In the genomic region with DNA sequence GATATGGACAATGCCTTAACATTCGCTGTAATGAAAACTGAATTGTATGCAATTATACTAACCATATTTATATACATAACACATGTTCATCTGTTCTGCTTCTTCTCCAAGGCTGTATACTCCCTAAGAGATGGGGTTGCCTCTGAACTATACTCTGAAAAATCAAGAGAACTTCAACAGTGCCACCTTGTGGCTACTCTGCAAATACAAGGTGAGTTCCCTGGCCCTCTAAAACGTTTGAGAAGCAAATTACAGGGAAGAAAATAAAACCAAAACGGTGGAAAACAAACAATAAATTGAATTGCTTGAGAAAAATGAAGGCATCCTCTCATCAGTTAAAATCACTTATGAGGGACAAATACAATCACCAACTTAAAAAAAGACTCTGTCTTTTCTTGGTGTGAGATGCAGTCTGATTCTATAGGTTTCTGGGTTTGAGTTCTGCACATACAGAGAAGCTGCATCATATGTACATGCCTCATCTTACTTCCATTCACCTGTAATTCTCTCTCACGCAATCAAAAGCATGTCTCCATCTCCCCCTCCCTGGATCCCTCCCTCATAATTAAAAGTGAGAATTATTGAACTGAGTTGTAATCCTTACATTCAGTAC, we compare ENCODE assay signal across 8 cellular contexts.
A peak's percentile ranks its signal among the peaks of the same experiment; 100 is the strongest.
DNase-seq lines count a peak whose midpoint lies in the region; ATAC-seq, FAIRE-seq and TF ChIP-seq lines count a peak whose summit lies in the region.

No MANE protein-coding gene starts in this region.

- peaks cover 24% of the 10 kb centered on the region for H3K36me3 ChIP-seq in RWPE2 (ENCODE audit: low read depth)
- H3K36me3 ChIP-seq in astrocyte (ENCODE audit: insufficient read depth, low read length) = peaks cover 2% of the 10 kb centered on the region
- no peaks in the 10 kb centered on the region for H3K36me3 ChIP-seq in hepatocyte (replicated peaks; ENCODE audit: insufficient read depth, low read depth)

- H4K20me1 ChIP-seq in astrocyte (ENCODE audit: insufficient read depth, low read length) (peaks cover 94% of the 10 kb centered on the region), hepatocyte (ENCODE audit: insufficient read depth, poor library complexity, severe bottlenecking) (peaks cover 77% of the 10 kb centered on the region)

- no peaks in the 10 kb centered on the region for H3K9me2 ChIP-seq in hepatocyte (replicated peaks; ENCODE audit: insufficient read depth)

- H3K79me2 ChIP-seq in astrocyte (ENCODE audit: insufficient read depth, low read length) (peaks cover 47% of the 10 kb centered on the region), hepatocyte (peaks cover 77% of the 10 kb centered on the region)

- H3K27ac ChIP-seq in RWPE2 (ENCODE audit: poor library complexity, severe bottlenecking) = no peak overlapping the region
- H3K27ac ChIP-seq in astrocyte (ENCODE audit: low read depth, low read length) = no peak overlapping the region
- H3K27ac ChIP-seq in hepatocyte = no peak overlapping the region

- H3K4me3 ChIP-seq in RWPE2 (ENCODE audit: severe bottlenecking) (no peak overlapping the region), astrocyte (ENCODE audit: insufficient read depth, low read depth, low read length) (no peak overlapping the region), hepatocyte (no peak overlapping the region)

- H3K9me3 ChIP-seq in RWPE2 (ENCODE audit: severe bottlenecking) (no peaks in the 10 kb centered on the region), astrocyte (ENCODE audit: insufficient read depth, low read depth, low read length) (no peaks in the 10 kb centered on the region), hepatocyte (ENCODE audit: low read depth) (no peaks in the 10 kb centered on the region)

- 28% methylated on average over 4 of the region's 4 CpGs for WGBS in hepatocyte (ENCODE audit: low lambda C conversion rate, missing lambda C conversion rate)

- no peaks in the 10 kb centered on the region for H3K27me3 Mint-ChIP-seq in astrocyte (ENCODE audit: low read depth, unreplicated experiment)

- H3K9me3 Mint-ChIP-seq in astrocyte (ENCODE audit: unreplicated experiment) = no peaks in the 10 kb centered on the region

- FAIRE-seq in astrocyte (lab: Jason Lieb, UNC) = peak; percentile 93

- H3K36me3 Mint-ChIP-seq in astrocyte (ENCODE audit: low read depth, unreplicated experiment) = peaks cover 5% of the 10 kb centered on the region

- H3K4me2 ChIP-seq in astrocyte (ENCODE audit: low read length) (no peak overlapping the region), hepatocyte (no peak overlapping the region)

- H2AFZ ChIP-seq in astrocyte (ENCODE audit: low read depth, low read length) (no peak overlapping the region), hepatocyte (no peak overlapping the region)

- DNase-seq in DMS114 treated with DMSO at 0.1 percent for 48 hours (lab: John Stamatoyannopoulos, UW; ENCODE audit: unreplicated experiment) (peak; percentile 59), HuH-7 (ENCODE audit: low spot score) (peak; percentile 40), RWPE2 (ENCODE audit: low spot score) (no peak), astrocyte (ENCODE audit: low read depth) (peak; percentile 32), hepatocyte (ENCODE audit: low spot score) (peak; percentile 79)
- peak; percentile 18 for DNase-seq in stimulated activated CD4-positive, alpha-beta T cell treated with anti-CD3 and anti-CD28 coated beads, Interleukin-12 subunit alpha, Interleukin-12 subunit beta, amount 100 ng/mL, for 4 hours

- no peak overlapping the region for H3K27ac Mint-ChIP-seq in astrocyte (ENCODE audit: unreplicated experiment)

- no peak overlapping the region for H3K4me3 Mint-ChIP-seq in astrocyte (ENCODE audit: unreplicated experiment)

- peak; percentile 97 for TF ChIP-seq CTCF in RWPE2 (IDR thresholded peaks at IDR 0.05; ENCODE audit: poor library complexity, severe bottlenecking)
- peak; percentile 87 for TF ChIP-seq CTCF in astrocyte (IDR thresholded peaks at IDR 0.05; ENCODE audit: insufficient read depth, low read depth, low read length)
- peak; percentile 87 for TF ChIP-seq CTCF in hepatocyte (IDR thresholded peaks at IDR 0.05; ENCODE audit: poor library complexity)

- H3K27me3 ChIP-seq in RWPE2 (ENCODE audit: insufficient read depth, poor library complexity, severe bottlenecking) = no peaks in the 10 kb centered on the region
- no peaks in the 10 kb centered on the region for H3K27me3 ChIP-seq in astrocyte (ENCODE audit: insufficient read depth, low read length)
- no peaks in the 10 kb centered on the region for H3K27me3 ChIP-seq in hepatocyte

- H3K4me1 ChIP-seq in RWPE2 (ENCODE audit: insufficient read depth, poor library complexity, severe bottlenecking) (no peaks in the 10 kb centered on the region), astrocyte (ENCODE audit: insufficient read depth, low read length) (no peaks in the 10 kb centered on the region), hepatocyte (ENCODE audit: insufficient read depth) (no peaks in the 10 kb centered on the region)

- H3K4me1 Mint-ChIP-seq in astrocyte (ENCODE audit: low read depth, unreplicated experiment) = peaks cover 3% of the 10 kb centered on the region

- no peak overlapping the region for H3K9ac ChIP-seq in astrocyte (ENCODE audit: low read length)

- ATAC-seq in GM19397 (IDR thresholded peaks at IDR 0.05; ENCODE audit: unreplicated experiment) (peak; percentile 49), RWPE2 (ENCODE audit: low read depth) (peak; percentile 84), GM19324 (IDR thresholded peaks at IDR 0.05; ENCODE audit: low FRiP score, unreplicated experiment) (no peak)
